In the genomic region with DNA sequence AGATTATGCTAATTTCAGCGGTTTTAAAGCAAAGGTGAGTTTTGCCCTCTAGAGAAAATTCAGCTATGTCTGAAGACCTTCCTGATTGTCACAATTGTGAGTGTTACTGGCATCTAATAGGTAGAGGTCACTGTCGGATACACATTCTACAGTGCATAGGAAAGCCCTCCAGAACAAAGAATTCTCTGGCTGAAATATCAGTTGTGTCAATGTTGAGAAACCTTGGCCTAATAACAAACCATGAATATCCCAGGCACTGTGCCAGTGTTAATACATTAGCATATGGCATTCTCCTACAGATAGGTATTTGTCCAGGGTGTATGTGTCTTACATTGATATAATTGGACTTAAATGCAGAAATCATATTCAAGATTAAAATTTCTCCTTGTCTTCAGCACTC, we compare ENCODE assay signal across 23 cellular contexts.
A peak's percentile ranks its signal among the peaks of the same experiment; 100 is the strongest.
DNase-seq lines count a peak whose midpoint lies in the region; ATAC-seq and TF ChIP-seq lines count a peak whose summit lies in the region.
"Had no signal": no experiment of that assay in that cellular context is flagged by ENCODE, and none has a peak within 500 bp of the region (broad histone marks: within the 10 kb centered on the region; RNA-seq: fewer than 3 reads in every experiment).

No MANE protein-coding gene starts in this region.

- peak; percentile 45 for DNase-seq in NCI-H2171 treated with DMSO at 0.1 percent for 48 hours (lab: John Stamatoyannopoulos, UW)
- DNase-seq in NCI-H2171 (lab: John Stamatoyannopoulos, UW) = no peak
- DNase-seq in cerebellar cortex (ENCODE audit: low spot score) = peak; percentile 84
- DNase-seq in left lobe of liver (ENCODE audit: low spot score) = no peak
- DNase-seq in NCI-H345 (lab: John Stamatoyannopoulos, UW) = no peak
- DNase-seq in upper lobe of left lung = no peak
- DNase-seq in mucosa of descending colon = no peak
- DNase-seq: 8988T; ACHN; BE2C; CD8-positive, alpha-beta memory T cell; DMS53; HCEC 1CT; MV-4-11; NCI-H1105; NCI-H146; NCI-H1930; NCI-H82; Right ventricle myocardium superior; RPMI8226 had no signal

- H3K4me3 ChIP-seq in upper lobe of left lung (no peak overlapping the region), mucosa of descending colon (no peak overlapping the region)
- H3K4me3 ChIP-seq: SJSA1 had no signal

- H3K9me3 ChIP-seq in upper lobe of left lung (no peaks in the 10 kb centered on the region), mucosa of descending colon (no peaks in the 10 kb centered on the region)
- H3K9me3 ChIP-seq: BE2C, SJSA1 had no signal

- intact Hi-C loops in mucosa of descending colon (cut with DNase I, micrococcal nuclease) = no loop called here

- TF ChIP-seq CTCF in LNCAP (IDR thresholded peaks at IDR 0.05) (0 out of 2 replicates have a peak, but pooled peaks have one; percentile 27), upper lobe of left lung (IDR thresholded peaks at IDR 0.05) (no peak), mucosa of descending colon (IDR thresholded peaks at IDR 0.05) (no peak)

- H3K27ac ChIP-seq in upper lobe of left lung = no peak overlapping the region
- H3K27ac ChIP-seq: HL-60, SJSA1 had no signal

- no peak for TF ChIP-seq POLR2A in upper lobe of left lung (IDR thresholded peaks at IDR 0.05)

- peak; percentile 64 for ATAC-seq in left lobe of liver
- ATAC-seq in upper lobe of left lung (ENCODE audit: low FRiP score in 2 of 2) = no peak
- ATAC-seq in mucosa of descending colon = no peak

- H3K4me1 ChIP-seq in upper lobe of left lung (no peaks in the 10 kb centered on the region), mucosa of descending colon (ENCODE audit: low read depth) (no peaks in the 10 kb centered on the region)
- H3K4me1 ChIP-seq: BE2C, SJSA1 had no signal

- TF ChIP-seq EP300 in upper lobe of left lung (IDR thresholded peaks at IDR 0.05) = no peak

- 68 to 69% methylated on average over 2 of the region's 2 CpGs for WGBS in upper lobe of left lung, 2 donors

- H3K27me3 ChIP-seq in upper lobe of left lung = no peaks in the 10 kb centered on the region
- H3K27me3 ChIP-seq: BE2C, SJSA1 had no signal

- no peaks in the 10 kb centered on the region for H3K36me3 ChIP-seq in upper lobe of left lung
- H3K36me3 ChIP-seq in mucosa of descending colon (ENCODE audit: low read depth) = no peaks in the 10 kb centered on the region
- H3K36me3 ChIP-seq: BE2C, SJSA1 had no signal

Comparison
In these comparisons a context has a peak if more than half of its experiments do, and no peak if none do; other contexts are left out.
1. DNase-seq: peak in NCI-H2171 treated with DMSO at 0.1 percent for 48 hours (single experiment) and cerebellar cortex (single experiment); none in NCI-H2171 (single experiment), left lobe of liver (single experiment), NCI-H345 (single experiment), upper lobe of left lung (0 of 2) and mucosa of descending colon (0 of 3).